33 cellular contexts compared by ENCODE assay signal in the genomic region with DNA sequence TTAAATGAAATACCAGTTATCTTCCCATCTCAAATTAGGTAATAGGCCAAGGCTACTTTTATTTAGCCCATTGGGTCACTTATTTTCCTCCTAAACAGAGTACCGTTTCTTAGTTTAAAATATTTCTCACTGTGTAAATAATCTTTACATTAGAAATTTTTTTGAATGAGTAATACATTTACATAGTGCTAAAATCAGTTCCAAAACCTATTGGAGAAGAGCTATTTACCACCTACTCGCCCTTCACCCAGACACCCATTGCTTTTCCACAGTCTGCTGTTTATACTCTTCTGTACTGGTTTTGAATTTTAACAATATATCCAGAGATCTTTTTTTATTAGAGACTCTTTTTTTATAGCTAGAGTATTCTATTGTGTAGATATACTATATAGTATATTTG. TPM values are rescaled to one million over a fixed set of nuclear protein-coding genes. Genes with fewer than 3 reads are reported as not detected.
DNase-seq lines count a peak whose midpoint lies in the region; ATAC-seq and TF ChIP-seq lines count a peak whose summit lies in the region.
"Had no signal": no experiment of that assay in that cellular context is flagged by ENCODE, and none has a peak within 500 bp of the region (broad histone marks: within the 10 kb centered on the region; RNA-seq: fewer than 3 reads in every experiment).

No MANE protein-coding gene starts in this region.

- no peaks in the 10 kb centered on the region for H3F3A ChIP-seq in PC-3 (ENCODE audit: low read length, unreplicated experiment)

- H3K27me3 ChIP-seq in PC-3 (ENCODE audit: low read length) (no peaks in the 10 kb centered on the region), left ventricle myocardium inferior (ENCODE audit: low read depth) (no peaks in the 10 kb centered on the region)
- H3K27me3 ChIP-seq: BE2C; BLaER1; BLaER1 treated with 17β-estradiol and CSF1 and Interleukin-3, amounts not matched to agents 10 nM and 100 nM had no signal

- H3K9me3 ChIP-seq in PC-3 (ENCODE audit: low read length): no peaks in the 10 kb centered on the region
- H3K9me3 ChIP-seq in left ventricle myocardium inferior (replicated peaks): no peaks in the 10 kb centered on the region
- H3K9me3 ChIP-seq: A549; BE2C; BLaER1; BLaER1 treated with 17β-estradiol and CSF1 and Interleukin-3, amounts not matched to agents 10 nM and 100 nM; Caco-2 had no signal

- DNase-seq in activated T-cell treated with anti-CD3 and anti-CD28 coated beads, Interleukin-2, amount 50 U/mL, for 72 hours: no peak
- DNase-seq in activated T-cell treated with anti-CD3 and anti-CD28 coated beads, Interleukin-2, amount 50 U/mL, for 48 hours: no peak
- DNase-seq in PC-3: peak; percentile 55
- no peak for DNase-seq in cortex of kidney (lab: John Stamatoyannopoulos, UW)
- no peak for DNase-seq in left ventricle myocardium inferior
- DNase-seq: 8988T; ACHN; AML-193; BE2C; C1 segment of cervical spinal cord; Caco-2; Calu3; CD4-positive, alpha-beta memory T cell; CD4-positive, alpha-beta T cell; CD4-positive, CD25-positive, alpha-beta regulatory T cell; CD8-positive, alpha-beta memory T cell; CD8-positive, alpha-beta T cell; COR-L47; DMS 273 treated with DMSO at 0.1 percent for 48 hours; DMS153; DMS53; DMS79; DMS79 treated with DMSO at 0.1 percent for 48 hours; DND-41; EL had no signal

- CTCF ChIA-PET in PC-3 (lab: Charles Lee): interaction anchor here (0.6 kb wide), 1 partner anchor 20 kb away, joined by 3 read pairs; no protein-coding TSS in a partner anchor

- H3K36me3 ChIP-seq in PC-3 (ENCODE audit: low read depth, low read length) (peaks cover 49% of the 10 kb centered on the region), urinary bladder (ENCODE audit: insufficient read depth) (no peaks in the 10 kb centered on the region), left ventricle myocardium inferior (peaks cover 32% of the 10 kb centered on the region)

- POLR2A ChIA-PET in PC-3 (lab: Charles Lee; ENCODE audit: unreplicated experiment): interaction anchor here (0.5 kb wide), 1 partner anchor 68 kb away, joined by 4 read pairs; no protein-coding TSS in a partner anchor

- no peak overlapping the region for H2AFZ ChIP-seq in PC-3 (ENCODE audit: low read length)

- peak overlapping the region; percentile 4; the same call in 1 of the 2 replicates for H3K4me2 ChIP-seq in PC-3 (ENCODE audit: low read length)
- H3K4me2 ChIP-seq: A549; BLaER1; BLaER1 treated with 17β-estradiol and CSF1 and Interleukin-3, amounts not matched to agents 10 nM and 100 nM had no signal

- TF ChIP-seq CTCF in PC-3 (conservative IDR thresholded peaks at IDR 0.05; ENCODE audit: low read depth, low read length) (no peak), left ventricle myocardium inferior (IDR thresholded peaks at IDR 0.05; ENCODE audit: borderline replicate concordance) (no peak)

- no peaks in the 10 kb centered on the region for H3K9me2 ChIP-seq in PC-3 (replicated peaks; ENCODE audit: low read length)

- peak overlapping the region; percentile 27; the same call in 1 of the 2 replicates for H3K27ac ChIP-seq in PC-3 (ENCODE audit: low read length)
- H3K27ac ChIP-seq in urinary bladder (ENCODE audit: low read depth): peak overlapping the region; percentile 38
- no peak overlapping the region for H3K27ac ChIP-seq in left ventricle myocardium inferior (replicated peaks)
- H3K27ac ChIP-seq: 22Rv1; A549; BLaER1; BLaER1 treated with 17β-estradiol and CSF1 and Interleukin-3, amounts not matched to agents 10 nM and 100 nM; C4-2B had no signal

- WGBS in urinary bladder: 89% methylated on average over 2 of the region's 2 CpGs

- H3K9me3 Mint-ChIP-seq in activated T-cell treated with anti-CD3 and anti-CD28 coated beads, Interleukin-2, amount 50 U/mL, for 72 hours: no peaks in the 10 kb centered on the region
- H3K9me3 Mint-ChIP-seq: CD14-positive monocyte; CD4-positive, alpha-beta memory T cell; CD4-positive, alpha-beta T cell; CD4-positive, CD25-positive, alpha-beta regulatory T cell; CD8-positive, alpha-beta memory T cell; CD8-positive, alpha-beta T cell had no signal

- no peak overlapping the region for H3K9ac ChIP-seq in PC-3 (ENCODE audit: low read length)
- H3K9ac ChIP-seq: BLaER1; BLaER1 treated with 17β-estradiol and CSF1 and Interleukin-3, amounts not matched to agents 10 nM and 100 nM had no signal

- peaks cover 38% of the 10 kb centered on the region for H3K4me1 ChIP-seq in PC-3 (ENCODE audit: insufficient read depth, low read length)
- no peaks in the 10 kb centered on the region for H3K4me1 ChIP-seq in urinary bladder (ENCODE audit: insufficient read depth)
- H3K4me1 ChIP-seq in left ventricle myocardium inferior: no peaks in the 10 kb centered on the region
- H3K4me1 ChIP-seq: BLaER1; BLaER1 treated with 17β-estradiol and CSF1 and Interleukin-3, amounts not matched to agents 10 nM and 100 nM had no signal

- peak overlapping the region; percentile 68 for H3K27ac Mint-ChIP-seq in activated T-cell treated with anti-CD3 and anti-CD28 coated beads, Interleukin-2, amount 50 U/mL, for 72 hours
- H3K27ac Mint-ChIP-seq: B cell; CD4-positive, alpha-beta T cell; CD8-positive, alpha-beta T cell had no signal

- H3K4me1 Mint-ChIP-seq in activated T-cell treated with anti-CD3 and anti-CD28 coated beads, Interleukin-2, amount 50 U/mL, for 72 hours (ENCODE audit: low read depth): no peaks in the 10 kb centered on the region
- H3K4me1 Mint-ChIP-seq: B cell, CD14-positive monocyte had no signal

- ATAC-seq in activated T-cell treated with anti-CD3 and anti-CD28 coated beads, Interleukin-2, amount 50 U/mL, for 72 hours (replicated peaks in 1 of 2): no peak
- peak; percentile 59 for ATAC-seq in PC-3
- ATAC-seq: A549; CD8-positive, alpha-beta T cell had no signal

- BruUV-seq in PC-3 (replicated peaks; lab: Mats Ljungman, UMichigan): no TSS peak

- H3K4me3 Mint-ChIP-seq in activated T-cell treated with anti-CD3 and anti-CD28 coated beads, Interleukin-2, amount 50 U/mL, for 72 hours: no peak overlapping the region
- H3K4me3 Mint-ChIP-seq: B cell; CD14-positive monocyte; CD4-positive, alpha-beta memory T cell; CD4-positive, alpha-beta T cell; CD4-positive, CD25-positive, alpha-beta regulatory T cell; CD8-positive, alpha-beta memory T cell; CD8-positive, alpha-beta T cell had no signal

- H3K79me2 ChIP-seq in PC-3 (ENCODE audit: low read length): no peaks in the 10 kb centered on the region

- H3K36me3 Mint-ChIP-seq in activated T-cell treated with anti-CD3 and anti-CD28 coated beads, Interleukin-2, amount 50 U/mL, for 72 hours (ENCODE audit: insufficient read depth in 2 of 2): peaks cover 10 to 22% of the 10 kb centered on the region in 2 donors

- intact Hi-C loops in PC-3 (cut with micrococcal nuclease): loop anchor here (2.0 kb wide), 1 partner anchor 15 kb away; no protein-coding TSS in a partner anchor
- intact Hi-C loops in left ventricle myocardium inferior (cut with micrococcal nuclease): no loop called here

- no peak overlapping the region for H3K4me3 ChIP-seq in PC-3 (ENCODE audit: low read length)
- H3K4me3 ChIP-seq in urinary bladder (ENCODE audit: low read depth, low read length): no peak overlapping the region
- H3K4me3 ChIP-seq in left ventricle myocardium inferior: no peak overlapping the region
- H3K4me3 ChIP-seq: A549; BLaER1; BLaER1 treated with 17β-estradiol and CSF1 and Interleukin-3, amounts not matched to agents 10 nM and 100 nM had no signal

- no peaks in the 10 kb centered on the region for H3K27me3 Mint-ChIP-seq in activated T-cell treated with anti-CD3 and anti-CD28 coated beads, Interleukin-2, amount 50 U/mL, for 72 hours (ENCODE audit: low read depth)
- H3K27me3 Mint-ChIP-seq: B cell; CD4-positive, alpha-beta memory T cell; CD4-positive, alpha-beta T cell; CD4-positive, CD25-positive, alpha-beta regulatory T cell; CD8-positive, alpha-beta memory T cell had no signal

- no peaks in the 10 kb centered on the region for H4K20me1 ChIP-seq in PC-3 (ENCODE audit: low read length)
- H4K20me1 ChIP-seq: BLaER1 had no signal

RNA-seq across cellular contexts. Expression of gene CRLS1, which starts 18.5 kb away (rescaled TPM):
- total RNA-seq in activated T-cell treated with anti-CD3 and anti-CD28 coated beads, Interleukin-2, amount 50 U/mL, for 72 hours: 10 to 100 TPM; 36.7 to 39.7 TPM
- 50.7 and 52.2 TPM in 2 replicates for total RNA-seq in PC-3 (2014; rRNA removed)
- 69.9 TPM for total RNA-seq in urinary bladder
- 37.6 TPM for polyA plus RNA-seq in urinary bladder
- total RNA-seq in left ventricle myocardium inferior: 87.3 TPM

RNA-seq across cellular contexts. Expression of gene MCM8, which starts 36.9 kb away (rescaled TPM):
- total RNA-seq in activated T-cell treated with anti-CD3 and anti-CD28 coated beads, Interleukin-2, amount 50 U/mL, for 72 hours: 10 to 100 TPM; 39.2 to 53.9 TPM
- total RNA-seq in PC-3 (2014; rRNA removed) (26.6 and 27.0 TPM in 2 replicates), urinary bladder (10.7 TPM), left ventricle myocardium inferior (6.9 TPM)
- 5.4 TPM for polyA plus RNA-seq in urinary bladder

RNA-seq across cellular contexts. Expression of gene TRMT6, which starts 37.0 kb away (rescaled TPM):
- total RNA-seq in activated T-cell treated with anti-CD3 and anti-CD28 coated beads, Interleukin-2, amount 50 U/mL, for 72 hours: 10 to 100 TPM; 17.5 to 23.2 TPM
- total RNA-seq in PC-3 (2014; rRNA removed): 35.4 and 44.0 TPM in 2 replicates
- total RNA-seq in urinary bladder: 5.6 TPM
- polyA plus RNA-seq in urinary bladder: 9.3 TPM
- total RNA-seq in left ventricle myocardium inferior: 7.2 TPM
